In the genomic region with DNA sequence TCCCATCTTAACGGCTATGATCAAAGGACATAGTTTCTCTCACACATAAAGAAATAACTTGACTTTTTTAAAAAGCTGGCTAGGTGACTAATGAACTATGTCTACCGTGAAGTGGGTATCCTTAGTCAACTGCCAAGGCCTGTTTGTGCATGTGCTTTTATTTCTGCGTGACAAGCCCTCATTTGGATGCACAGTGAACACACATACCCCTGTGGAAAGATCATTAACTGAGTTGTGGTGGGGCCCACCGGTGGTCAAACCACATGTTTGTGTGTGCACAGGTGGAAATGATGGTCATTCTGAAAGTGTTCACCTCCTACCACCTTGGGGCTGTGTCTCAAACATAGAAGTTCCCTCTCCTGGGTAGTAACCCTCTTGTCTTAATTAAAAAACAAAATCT, we compare ENCODE assay signal across 1 cellular context.
TF ChIP-seq lines count a peak whose summit lies in the region.

No MANE protein-coding gene starts in this region.

TF ChIP-seq in HEK293, 187 proteins besides CTCF, POLR2A, EP300 and RAD21 (continued from another document):
- TF ChIP-seq, protein P1, sequence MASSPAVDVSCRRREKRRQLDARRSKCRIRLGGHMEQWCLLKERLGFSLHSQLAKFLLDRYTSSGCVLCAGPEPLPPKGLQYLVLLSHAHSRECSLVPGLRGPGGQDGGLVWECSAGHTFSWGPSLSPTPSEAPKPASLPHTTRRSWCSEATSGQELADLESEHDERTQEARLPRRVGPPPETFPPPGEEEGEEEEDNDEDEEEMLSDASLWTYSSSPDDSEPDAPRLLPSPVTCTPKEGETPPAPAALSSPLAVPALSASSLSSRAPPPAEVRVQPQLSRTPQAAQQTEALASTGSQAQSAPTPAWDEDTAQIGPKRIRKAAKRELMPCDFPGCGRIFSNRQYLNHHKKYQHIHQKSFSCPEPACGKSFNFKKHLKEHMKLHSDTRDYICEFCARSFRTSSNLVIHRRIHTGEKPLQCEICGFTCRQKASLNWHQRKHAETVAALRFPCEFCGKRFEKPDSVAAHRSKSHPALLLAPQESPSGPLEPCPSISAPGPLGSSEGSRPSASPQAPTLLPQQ (tag by site-specific recombination; IDR thresholded peaks at IDR 0.05), result peak; percentile 28; the same call in 1 of the 2 replicates
